In the genomic region with DNA sequence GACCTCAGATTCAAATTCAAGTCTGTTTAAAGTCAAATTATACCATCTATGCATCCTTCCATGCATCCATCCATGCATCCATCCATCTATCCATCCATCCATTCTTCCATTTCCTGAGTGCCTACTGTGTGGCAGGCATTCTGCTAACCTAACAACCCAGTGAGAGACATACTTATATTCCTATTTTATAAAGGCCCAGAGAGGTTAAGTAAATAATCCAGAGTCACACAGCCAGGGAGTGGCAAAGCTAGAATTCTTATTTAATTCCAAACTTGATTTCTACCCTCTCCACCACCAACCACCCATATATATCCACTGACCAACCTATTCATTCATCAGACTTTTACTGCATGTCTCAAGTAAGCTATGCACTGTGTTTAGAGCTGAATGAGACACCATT, we compare ENCODE assay signal across 22 cellular contexts. TPM values are rescaled to one million over a fixed set of nuclear protein-coding genes. Genes with fewer than 3 reads are reported as not detected.
DNase-seq lines count a peak whose midpoint lies in the region; ATAC-seq, FAIRE-seq and TF ChIP-seq lines count a peak whose summit lies in the region.
"Had no signal": no experiment of that assay in that cellular context is flagged by ENCODE, and none has a peak within 500 bp of the region (broad histone marks: within the 10 kb centered on the region; RNA-seq: fewer than 3 reads in every experiment).

No MANE protein-coding gene starts in this region.

- TF ChIP-seq EP300 in K562 (IDR thresholded peaks at IDR 0.05; ENCODE audit: low read length) = no peak

- intact Hi-C loops in K562 (cut with micrococcal nuclease) = loop anchor here (2.0 kb wide), 1 partner anchor 79 kb away; no protein-coding TSS in a partner anchor

- no TSS peak for BruUV-seq in K562 (replicated peaks; lab: Mats Ljungman, UMichigan)

- H3K4me3 ChIP-seq in HEK293 (ENCODE audit: low read depth, low read length) (no peak overlapping the region), K562 (no peak overlapping the region)
- H3K4me3 ChIP-seq: A549; BLaER1 treated with 17β-estradiol and CSF1 and Interleukin-3, amounts not matched to agents 10 nM and 100 nM had no signal

- H3K27ac ChIP-seq in HEK293 (ENCODE audit: extremely low read depth, low read depth, low read length) (no peak overlapping the region), K562 (ENCODE audit: extremely low read depth, low read depth, low read length) (no peak overlapping the region)
- H3K27ac ChIP-seq: 22Rv1; BLaER1 treated with 17β-estradiol and CSF1 and Interleukin-3, amounts not matched to agents 10 nM and 100 nM; C4-2B had no signal

- no peak for DNase-seq in K562 (ENCODE audit: extremely low read depth in 1 of 4, low spot score in 3 of 4)
- DNase-seq in urothelium cell line (ENCODE audit: low spot score) = no peak
- no peak for DNase-seq in GOT3 (lab: John Stamatoyannopoulos, UW)
- DNase-seq: AML-193; Caco-2; Calu3; CD4-positive, alpha-beta T cell; CD8-positive, alpha-beta T cell; DMS79 treated with DMSO at 0.1 percent for 48 hours; GF-D8 had no signal

- H3K27me3 ChIP-seq in K562 (ENCODE audit: control insufficient read depth in 2 of 2, insufficient read depth in 2 of 2, low read length in 2 of 2) = peaks cover 17 to 20% of the 10 kb centered on the region in 2 experiments; a peak in 4 of 5 replicates
- H3K27me3 ChIP-seq: BLaER1 treated with 17β-estradiol and CSF1 and Interleukin-3, amounts not matched to agents 10 nM and 100 nM had no signal

- TF ChIP-seq RAD21 in K562 (CRISPR knock-in tag; conservative IDR thresholded peaks at IDR 0.05 in 1 of 2, IDR thresholded peaks at IDR 0.05 in 1 of 2) = no peak

- CTCF ChIA-PET in HEK293 (lab: Yijun Ruan, JAX) = interaction anchor here (0.6 to 1.9 kb wide), 6 partner anchors 9 to 214 kb away, joined by 3 to 8 read pairs (median 4); no protein-coding TSS in a partner anchor
- CTCF ChIA-PET in K562 (lab: Yijun Ruan, JAX; ENCODE audit: low intra/inter-chr PET ratio) = no interaction called here

- no peaks in the 10 kb centered on the region for H3K9me3 ChIP-seq in HEK293 (ENCODE audit: control insufficient read depth, insufficient read depth, low read depth, low read length)
- no peaks in the 10 kb centered on the region for H3K9me3 ChIP-seq in K562 (replicated peaks; ENCODE audit: control insufficient read depth, insufficient read depth, low read depth, low read length)
- H3K9me3 ChIP-seq: A549; BLaER1 treated with 17β-estradiol and CSF1 and Interleukin-3, amounts not matched to agents 10 nM and 100 nM; Caco-2 had no signal

- H3K9ac ChIP-seq in K562 (ENCODE audit: insufficient read depth in 1 of 2, low read depth in 2 of 2, low read length in 2 of 2) = no peak overlapping the region
- H3K9ac ChIP-seq: BLaER1 treated with 17β-estradiol and CSF1 and Interleukin-3, amounts not matched to agents 10 nM and 100 nM had no signal

- POLR2A ChIA-PET in HEK293 (lab: Yijun Ruan, JAX) (interaction anchor here (1.2 kb wide), 1 partner anchor 117 kb away, joined by 3 read pairs; a partner anchor contains a TSS), K562 (lab: Yijun Ruan, JAX) (interaction anchor here (0.6 to 2.4 kb wide), 11 partner anchors 10 to 531 kb away, joined by 3 to 12 read pairs (median 3); a partner anchor contains a TSS)

- TF ChIP-seq POLR2A in K562 (conservative IDR thresholded peaks at IDR 0.05) = no peak

- no peak overlapping the region for H2AFZ ChIP-seq in K562 (ENCODE audit: low read depth, low read length)

- no peak for ATAC-seq in K562
- ATAC-seq in HG02852 (IDR thresholded peaks at IDR 0.05; ENCODE audit: unreplicated experiment) = no peak
- ATAC-seq: A549; CD8-positive, alpha-beta T cell had no signal

- no peak for FAIRE-seq in K562 (lab: Jason Lieb, UNC)
- FAIRE-seq in urothelium cell line (lab: Jason Lieb, UNC) = peak; percentile 81
- FAIRE-seq: A549, D721Med, G401.6, GM12891, GM19239 had no signal

- H3K79me2 ChIP-seq in K562 (ENCODE audit: control insufficient read depth, insufficient read depth, low read length) = no peaks in the 10 kb centered on the region

- TF ChIP-seq CTCF in HEK293 (tag by site-specific recombination; IDR thresholded peaks at IDR 0.05) = no peak
- TF ChIP-seq CTCF in K562 (IDR thresholded peaks at IDR 0.05 in 2 of 3, conservative IDR thresholded peaks at IDR 0.05 in 1 of 3; ENCODE audit: insufficient read depth in 2 of 3, low read depth in 1 of 3, low read length in 3 of 3) = no peak

- in situ Hi-C loops in K562 (cut with MboI) = loop anchor here (5.0 to 10.0 kb wide), 2 partner anchors 33 to 435 kb away; no protein-coding TSS in a partner anchor

- no peaks in the 10 kb centered on the region for H3K4me1 ChIP-seq in HEK293 (ENCODE audit: control insufficient read depth, insufficient read depth, low read length)
- H3K4me1 ChIP-seq in K562 (replicated peaks in 1 of 2; ENCODE audit: control insufficient read depth in 2 of 2, insufficient read depth in 2 of 2, low read length in 2 of 2) = peaks cover 5 to 6% of the 10 kb centered on the region in 2 experiments; a peak in 4 of 5 replicates

- no peak overlapping the region for H3K4me2 ChIP-seq in K562 (ENCODE audit: insufficient read depth, low read length)
- H3K4me2 ChIP-seq: A549; BLaER1 treated with 17β-estradiol and CSF1 and Interleukin-3, amounts not matched to agents 10 nM and 100 nM had no signal

- H3K36me3 ChIP-seq in HEK293 (ENCODE audit: control insufficient read depth in 2 of 2, insufficient read depth in 1 of 2, low read length in 2 of 2) (no peaks in the 10 kb centered on the region), K562 (ENCODE audit: control insufficient read depth, insufficient read depth, low read length) (no peaks in the 10 kb centered on the region)
- H3K36me3 ChIP-seq: BLaER1 treated with 17β-estradiol and CSF1 and Interleukin-3, amounts not matched to agents 10 nM and 100 nM had no signal

- peaks cover 12% of the 10 kb centered on the region for H4K20me1 ChIP-seq in K562 (replicated peaks; ENCODE audit: control insufficient read depth, insufficient read depth, low read length)
- H4K20me1 ChIP-seq: BLaER1 treated with 17β-estradiol and CSF1 and Interleukin-3, amounts not matched to agents 10 nM and 100 nM had no signal

- no peaks in the 10 kb centered on the region for H3K9me1 ChIP-seq in K562 (ENCODE audit: control insufficient read depth, insufficient read depth, low read length)

TF ChIP-seq in HEK293, 187 proteins besides CTCF, POLR2A, EP300 and RAD21:
- 0 out of 2 replicates have a peak, but pooled peaks have one; percentile 54 for TF ChIP-seq ZNF768 (tag by site-specific recombination; IDR thresholded peaks at IDR 0.05)
- TF ChIP-seq ZNF558 (tag by site-specific recombination; IDR thresholded peaks at IDR 0.05) = no peak
- TF ChIP-seq ZNF133 (tag by site-specific recombination; IDR thresholded peaks at IDR 0.05) = no peak
- no peak for TF ChIP-seq ZNF654 (tag by site-specific recombination; IDR thresholded peaks at IDR 0.05; ENCODE audit: low read depth)
- no peak for TF ChIP-seq ZNF785 (tag by site-specific recombination; IDR thresholded peaks at IDR 0.05)

TF ChIP-seq in K562, 482 proteins besides CTCF, POLR2A, EP300 and RAD21 (continues in another document):
- no peak for TF ChIP-seq ZNF184 (CRISPR knock-in tag; IDR thresholded peaks at IDR 0.05)
- no peak for TF ChIP-seq MCM7 (IDR thresholded peaks at IDR 0.05)

RNA-seq across cellular contexts. Expression of a gene that starts 53.8 kb away (rescaled TPM):
- total RNA-seq in K562 (2011; cell fraction: chromatin; rRNA removed; ENCODE audit: low replicate concordance) = 0.16 and 0.28 TPM in 2 replicates
- 0.26 TPM in 1 of 2 replicates, not detected in the other for total RNA-seq in K562 (2011; cell fraction: nucleolus; rRNA removed)
- not detected in 2 replicates for total RNA-seq in K562 (2011; cell fraction: nucleoplasm; rRNA removed)
- total RNA-seq in K562 (2014; rRNA removed) = not detected in 2 replicates
- not detected in 2 replicates for total RNA-seq in K562 (2014; rRNA removed; fragmentation: Illumina TruSeq; extraction: Trizol)
- not detected in 2 replicates for total RNA-seq in K562 (2015; rRNA removed; fragmentation: Illumina TruSeq; extraction: Trizol)
- not detected in 2 replicates for total RNA-seq in K562 (2021)
- polyA plus RNA-seq in K562 (2011; rRNA removed) = not detected in 2 replicates
- polyA plus RNA-seq in K562 (2011; cell fraction: cytosol; rRNA removed) = 0.01 TPM in 2 replicates
- 0.03 and 0.11 TPM in 2 replicates for polyA plus RNA-seq in K562 (2011; cell fraction: nucleus; rRNA removed)
- polyA plus RNA-seq in K562 (2012) = 0.21 TPM in 1 of 2 replicates, not detected in the other
- not detected in 2 replicates for polyA plus RNA-seq in K562 (2014; fragmentation: Illumina TruSeq; extraction: Trizol)
- not detected for polyA plus RNA-seq in K562 (2014; fragmentation: Nextera tagmentation; extraction: Ambion mirVana)
- polyA plus RNA-seq in K562 (2014; rRNA removed) = 0.04 TPM in 1 of 2 replicates, not detected in the other
- not detected in 2 replicates for polyA minus RNA-seq in K562 (2011; rRNA and poly(A)+ RNA removed)
- polyA minus RNA-seq in K562 (2011; cell fraction: cytosol; rRNA and poly(A)+ RNA removed) = not detected in 2 replicates
- not detected in 2 replicates for polyA minus RNA-seq in K562 (2011; cell fraction: nucleus; rRNA and poly(A)+ RNA removed)
- total RNA-seq: A172; Caco-2; Calu3; CD4-positive, alpha-beta T cell; CD8-positive, alpha-beta T cell had no signal
- polyA plus RNA-seq: BJ had no signal
